In genomic region chr19:45645631-45646344, GRCh38 we compare ENCODE assay signal across 8 cellular contexts. TPM values are rescaled to one million over a fixed set of nuclear protein-coding genes. Genes with fewer than 3 reads are reported as not detected.
A peak's percentile ranks its signal among the peaks of the same experiment; 100 is the strongest.
DNase-seq lines count a peak whose midpoint lies in the region; FAIRE-seq and TF ChIP-seq lines count a peak whose summit lies in the region.

No MANE protein-coding gene starts in this region.

- peak overlapping the region; percentile 65; the same call in 1 of the 2 replicates for H3K27ac Mint-ChIP-seq in HFFc6

- no peak for FAIRE-seq in HTR-8/SVneo (lab: Jason Lieb, UNC)

- peaks cover 40% of the 10 kb centered on the region for H3K4me1 Mint-ChIP-seq in HFFc6 (ENCODE audit: low read depth)

- peak overlapping the region; percentile 89 for H3K4me3 Mint-ChIP-seq in HFFc6

- no peak for TF ChIP-seq CTCF in HFFc6 (IDR thresholded peaks at IDR 0.05)
- TF ChIP-seq CTCF in choroid plexus epithelial cell (conservative IDR thresholded peaks at IDR 0.05; ENCODE audit: low read depth, low read length): no peak

- DNase-seq in DMS 273 (lab: John Stamatoyannopoulos, UW; ENCODE audit: unreplicated experiment): peak; percentile 98
- peak; percentile 71 for DNase-seq in HFFc6
- DNase-seq in NCI-H226: peak; percentile 98
- peak; percentile 71 for DNase-seq in activated CD4-positive, alpha-beta T cell treated with anti-CD3 and anti-CD28 coated beads for 4 hours
- peak; percentile 98 for DNase-seq in choroid plexus epithelial cell (ENCODE audit: low read depth)
- peak; percentile 70 for DNase-seq in kidney tubule cell (ENCODE audit: low spot score)
- peak; percentile 49 to 73 (median 62) for DNase-seq in stimulated activated CD4-positive, alpha-beta T cell treated with anti-CD3 and anti-CD28 coated beads, Interleukin-1b, Interleukin-23, amount 100 ng/mL, for 24 hours (ENCODE audit: low read depth in 4 of 4, low spot score in 1 of 4)
- no peak for DNase-seq in HTR-8/SVneo (ENCODE audit: insufficient read length, low spot score)

- H3K36me3 Mint-ChIP-seq in HFFc6 (ENCODE audit: low read depth): peaks cover 7% of the 10 kb centered on the region

- H3K9me3 Mint-ChIP-seq in HFFc6: peaks cover 6% of the 10 kb centered on the region; the same call in 1 of the 2 replicates

- H3K27me3 Mint-ChIP-seq in HFFc6 (ENCODE audit: insufficient read depth): peaks cover 3% of the 10 kb centered on the region

- peak overlapping the region; percentile 61 for H3K4me3 ChIP-seq in choroid plexus epithelial cell (ENCODE audit: low read depth, low read length)

RNA-seq across cellular contexts. Expression of gene EML2, which starts 6.6 kb away (rescaled TPM):
- total RNA-seq in HFFc6 (2021; fragmentation: NEBNext Ultra II Directional; extraction: Animal tissue kit (Norgen Biotek cat#: 25700)): 10 to 100 TPM; 57.8 to 71.2 (median 64.7) TPM

RNA-seq across cellular contexts. Expression of gene GIPR, which starts 22.2 kb away (rescaled TPM):
- total RNA-seq in HFFc6 (2021; fragmentation: NEBNext Ultra II Directional; extraction: Animal tissue kit (Norgen Biotek cat#: 25700)): 1 to 10 TPM in 1 of 6 experiments, under 1 TPM in 5; 0.31 to 1.1 (median 0.68) TPM

RNA-seq across cellular contexts. Expression of gene GPR4, which starts 43.8 kb away (rescaled TPM):
- total RNA-seq in HFFc6 (2021; fragmentation: NEBNext Ultra II Directional; extraction: Animal tissue kit (Norgen Biotek cat#: 25700)): 10 to 100 TPM in 4 of 6 experiments, 1 to 10 TPM in 2; 3.7 to 16.8 (median 13.3) TPM

RNA-seq across cellular contexts. Expression of gene SNRPD2, which starts 46.0 kb away (rescaled TPM):
- total RNA-seq in HFFc6 (2021; fragmentation: NEBNext Ultra II Directional; extraction: Animal tissue kit (Norgen Biotek cat#: 25700)): 100 to 1,000 TPM; 470 to 573 (median 517) TPM

RNA-seq across cellular contexts. Expression of gene QPCTL, which starts 46.7 kb away (rescaled TPM):
- 10 to 100 TPM; 17.6 to 31.5 (median 19.9) TPM for total RNA-seq in HFFc6 (2021; fragmentation: NEBNext Ultra II Directional; extraction: Animal tissue kit (Norgen Biotek cat#: 25700))
